In the genomic region with DNA sequence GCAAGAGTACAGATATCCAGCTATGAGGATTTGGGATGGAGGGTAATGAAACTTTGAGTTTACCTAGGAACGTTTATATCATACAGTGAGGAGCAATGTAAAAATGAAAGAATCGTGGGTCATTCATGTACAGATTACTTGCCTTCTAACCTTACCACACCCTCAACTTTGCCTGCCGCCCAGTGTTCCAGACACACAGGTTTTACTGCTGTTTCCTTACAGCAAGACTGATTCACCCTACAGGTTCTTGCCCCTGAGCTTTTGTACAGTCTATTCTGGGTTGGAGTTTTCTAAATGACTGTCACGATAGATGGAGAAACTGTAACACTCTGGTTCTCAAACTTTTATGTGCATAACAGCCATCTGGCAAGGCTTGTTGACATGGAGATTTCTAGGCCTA, we compare ENCODE assay signal across 23 cellular contexts. TPM values are rescaled to one million over a fixed set of nuclear protein-coding genes. Genes with fewer than 3 reads are reported as not detected.
A peak's percentile ranks its signal among the peaks of the same experiment; 100 is the strongest.
DNase-seq lines count a peak whose midpoint lies in the region; ATAC-seq, FAIRE-seq and TF ChIP-seq lines count a peak whose summit lies in the region.
"Had no signal": no experiment of that assay in that cellular context is flagged by ENCODE, and none has a peak within 500 bp of the region (broad histone marks: within the 10 kb centered on the region; RNA-seq: fewer than 3 reads in every experiment).

No MANE protein-coding gene starts in this region.

- H3K36me3 Mint-ChIP-seq in Calu3 (ENCODE audit: insufficient read depth, unreplicated experiment), result peaks cover 6% of the 10 kb centered on the region
- H3K36me3 Mint-ChIP-seq: CD4-positive, alpha-beta memory T cell; IgD-negative memory B cell had no signal

- H3K27ac Mint-ChIP-seq in Calu3 (ENCODE audit: unreplicated experiment), result no peak overlapping the region
- H3K27ac Mint-ChIP-seq: H9, HFFc6, IgD-negative memory B cell had no signal

- 58% methylated on average over 4 of the region's 4 CpGs for WGBS in suprapubic skin

- intact Hi-C loops in Calu3 (cut with micrococcal nuclease; ENCODE audit: unreplicated experiment), result loop anchor here (5.0 kb wide), 1 partner anchor 67 kb away; no protein-coding TSS in a partner anchor
- intact Hi-C loops in mucosa of descending colon (cut with DNase I, micrococcal nuclease), result no loop called here

- DNase-seq in Calu3, result peak; percentile 36
- DNase-seq in epithelial cell of prostate (ENCODE audit: low read depth, low spot score), result peak; percentile 27
- DNase-seq in mucosa of descending colon, result peak; percentile 74 to 82 (median 81)
- DNase-seq in suprapubic skin (ENCODE audit: low spot score in 2 of 2), result no peak
- no peak for DNase-seq in activated naive CD4-positive, alpha-beta T cell treated with Interleukin-2 at 50 U/mL for 16 hours
- no peak for DNase-seq in KG1 (lab: John Stamatoyannopoulos, UW)
- DNase-seq in frontal cortex (ENCODE audit: low spot score in 2 of 2), result no peak
- DNase-seq: 8988T; Caco-2; CD4-positive, alpha-beta memory T cell; H9; HFFc6; Karpas-422; NCI-H1417; NCI-H187; NCI-H2227 treated with DMSO at 0.1 percent for 48 hours; NCI-H510A treated with DMSO at 0.1 percent for 48 hours; NCI-H748 treated with DMSO at 0.1 percent for 48 hours had no signal

- no peak for TF ChIP-seq EP300 in suprapubic skin (IDR thresholded peaks at IDR 0.05)

- H3K9me3 Mint-ChIP-seq in Calu3 (ENCODE audit: low read depth, unreplicated experiment), result no peaks in the 10 kb centered on the region
- H3K9me3 Mint-ChIP-seq: CD4-positive, alpha-beta memory T cell; H9; HFFc6 had no signal

- H3K36me3 ChIP-seq in mucosa of descending colon (ENCODE audit: low read depth), result no peaks in the 10 kb centered on the region
- H3K36me3 ChIP-seq in suprapubic skin, result no peaks in the 10 kb centered on the region
- H3K36me3 ChIP-seq: BLaER1 treated with 17β-estradiol and CSF1 and Interleukin-3, amounts not matched to agents 10 nM and 100 nM had no signal

- H3K9me3 ChIP-seq in mucosa of descending colon, result no peaks in the 10 kb centered on the region
- H3K9me3 ChIP-seq in suprapubic skin, result no peaks in the 10 kb centered on the region
- H3K9me3 ChIP-seq: BLaER1 treated with 17β-estradiol and CSF1 and Interleukin-3, amounts not matched to agents 10 nM and 100 nM; Caco-2 had no signal

- ATAC-seq in mucosa of descending colon, result peak; percentile 88

- H3K4me1 ChIP-seq in mucosa of descending colon (ENCODE audit: low read depth), result peaks cover 17% of the 10 kb centered on the region
- H3K4me1 ChIP-seq in suprapubic skin, result peaks cover 36% of the 10 kb centered on the region

- TF ChIP-seq CTCF in Calu3 (IDR thresholded peaks at IDR 0.05; ENCODE audit: unreplicated experiment), result no peak
- no peak for TF ChIP-seq CTCF in mucosa of descending colon (IDR thresholded peaks at IDR 0.05)
- no peak for TF ChIP-seq CTCF in suprapubic skin (IDR thresholded peaks at IDR 0.05)

- no peaks in the 10 kb centered on the region for H3K27me3 ChIP-seq in suprapubic skin
- H3K27me3 ChIP-seq: BLaER1 treated with 17β-estradiol and CSF1 and Interleukin-3, amounts not matched to agents 10 nM and 100 nM had no signal

- TF ChIP-seq POLR2A in suprapubic skin (IDR thresholded peaks at IDR 0.05), result no peak

- H3K27me3 Mint-ChIP-seq in Calu3 (ENCODE audit: unreplicated experiment), result no peaks in the 10 kb centered on the region
- H3K27me3 Mint-ChIP-seq: CD4-positive, alpha-beta memory T cell had no signal

- H3K4me3 Mint-ChIP-seq in Calu3 (ENCODE audit: low read depth, unreplicated experiment), result no peak overlapping the region
- H3K4me3 Mint-ChIP-seq: CD4-positive, alpha-beta memory T cell; H9; HFFc6; IgD-negative memory B cell had no signal

- H3K4me1 Mint-ChIP-seq in Calu3 (ENCODE audit: low read depth, unreplicated experiment), result peaks cover 42% of the 10 kb centered on the region

- BruUV-seq in Calu3 (replicated peaks; lab: Mats Ljungman, UMichigan), result no TSS peak

- CTCF ChIA-PET in Calu3 (lab: Charles Lee), result no interaction called here

- FAIRE-seq in frontal cortex (lab: Jason Lieb, UNC), result no peak
- FAIRE-seq: GM12892, RCC 7860 had no signal

- peak overlapping the region; percentile 17 for H3K27ac ChIP-seq in epithelial cell of prostate
- H3K27ac ChIP-seq in suprapubic skin, result peak overlapping the region; percentile 81
- H3K27ac ChIP-seq: BLaER1 treated with 17β-estradiol and CSF1 and Interleukin-3, amounts not matched to agents 10 nM and 100 nM had no signal

- H3K4me3 ChIP-seq in mucosa of descending colon, result no peak overlapping the region
- H3K4me3 ChIP-seq in suprapubic skin, result no peak overlapping the region
- H3K4me3 ChIP-seq: BLaER1 treated with 17β-estradiol and CSF1 and Interleukin-3, amounts not matched to agents 10 nM and 100 nM had no signal

RNA-seq across cellular contexts. Expression of a gene that starts 6.7 kb away (rescaled TPM):
- total RNA-seq in Calu3 (2022) (1.2 and 2.1 TPM in 2 replicates), mucosa of descending colon (1 to 10 TPM; 1.4 to 3.2 (median 2.2) TPM), suprapubic skin (10 to 100 TPM; 19.9 to 30.9 (median 28.4) TPM), frontal cortex (1.2 TPM)
- total RNA-seq: G401, HFFc6 had no signal

Comparison
In these comparisons a context has a peak if more than half of its experiments do, and no peak if none do; other contexts are left out.
1. DNase-seq: peak in Calu3 (single experiment), epithelial cell of prostate (single experiment) and mucosa of descending colon (3 of 3); none in suprapubic skin (0 of 2), activated naive CD4-positive, alpha-beta T cell treated with Interleukin-2 at 50 U/mL for 16 hours (single experiment), KG1 (single experiment) and frontal cortex (0 of 2).